In the genomic region with DNA sequence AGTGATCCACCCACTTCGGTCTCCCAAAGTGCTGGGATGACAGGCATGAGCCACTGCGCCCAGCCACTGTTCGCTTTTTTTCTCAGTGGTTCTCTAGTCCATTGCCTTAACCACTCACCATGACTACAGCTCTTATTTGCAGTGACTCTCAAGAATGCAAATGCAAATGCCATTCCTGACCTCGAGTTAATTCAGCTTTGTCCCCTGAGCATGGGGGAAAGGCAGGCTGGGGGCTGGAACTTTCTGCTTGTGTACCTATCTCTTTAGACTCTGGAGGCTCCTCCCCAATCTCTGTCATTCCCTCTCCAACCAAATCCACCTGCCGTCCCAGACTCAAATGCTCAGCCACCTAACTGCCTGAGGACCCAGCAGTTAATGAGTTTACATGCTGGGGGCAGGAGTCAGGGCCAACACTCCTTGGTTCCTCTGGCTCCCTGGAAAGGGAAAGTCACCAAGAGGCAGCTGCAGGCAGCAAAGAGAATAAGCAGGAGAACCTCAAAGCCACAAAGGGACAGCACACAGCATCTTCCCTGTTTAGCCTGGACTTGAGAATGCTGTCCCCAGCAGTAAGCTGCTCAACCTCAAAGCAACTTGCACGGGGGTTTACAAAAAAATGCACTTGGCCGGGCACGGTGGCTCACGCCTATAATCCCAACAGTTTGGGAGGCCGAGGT, we compare ENCODE assay signal across 15 cellular contexts. TPM values are rescaled to one million over a fixed set of nuclear protein-coding genes. Genes with fewer than 3 reads are reported as not detected.
DNase-seq lines count a peak whose midpoint lies in the region; TF ChIP-seq lines count a peak whose summit lies in the region.
"Had no signal": no experiment of that assay in that cellular context is flagged by ENCODE, and none has a peak within 500 bp of the region (broad histone marks: within the 10 kb centered on the region; RNA-seq: fewer than 3 reads in every experiment).

No MANE protein-coding gene starts in this region.

- POLR2A ChIA-PET in PC-9 (lab: Charles Lee; ENCODE audit: unreplicated experiment) = interaction anchor here (0.5 to 0.6 kb wide), 2 partner anchors 202 to 392 kb away, joined by 3 to 5 read pairs; partner anchors contain the start of gene POP5

- 0 out of 2 replicates have a peak overlapping the region, but pooled peaks have one; percentile 17 for H3K4me2 ChIP-seq in PC-9

- intact Hi-C loops in PC-9 (cut with micrococcal nuclease; ENCODE audit: unreplicated experiment) = loop anchor here (5.0 kb wide), 4 partner anchors 196 to 391 kb away; partner anchors contain the start of genes POP5 and UNC119B
- intact Hi-C loops in thyroid gland (cut with DNase I) = loop anchor here (5.0 kb wide), 1 partner anchor 326 kb away; no protein-coding TSS in a partner anchor

- H3K4me1 ChIP-seq in PC-9 (replicated peaks; ENCODE audit: insufficient read depth) = no peaks in the 10 kb centered on the region
- H3K4me1 ChIP-seq in thyroid gland = no peaks in the 10 kb centered on the region

- H3K36me3 ChIP-seq in PC-9 (ENCODE audit: low read depth) (no peaks in the 10 kb centered on the region), thyroid gland (no peaks in the 10 kb centered on the region)

- no peak for TF ChIP-seq POLR2A in thyroid gland (IDR thresholded peaks at IDR 0.05)

- no peaks in the 10 kb centered on the region for H3K9me3 ChIP-seq in PC-9 (ENCODE audit: insufficient read depth, low read depth)
- H3K9me3 ChIP-seq in thyroid gland = no peaks in the 10 kb centered on the region

- no peak overlapping the region for H2AFZ ChIP-seq in PC-9

- no peaks in the 10 kb centered on the region for H3F3A ChIP-seq in PC-9 (ENCODE audit: insufficient read depth, low read depth)

- no peaks in the 10 kb centered on the region for H3K79me2 ChIP-seq in PC-9 (ENCODE audit: low read depth)

- H3K4me3 ChIP-seq in PC-9 (no peak overlapping the region), thyroid gland (replicated peaks in 1 of 3) (no peak overlapping the region)

- H3K9me2 ChIP-seq in PC-9 (ENCODE audit: insufficient read depth) = no peaks in the 10 kb centered on the region

- TF ChIP-seq CTCF in PC-9 (conservative IDR thresholded peaks at IDR 0.05) (no peak), thyroid gland (IDR thresholded peaks at IDR 0.05) (no peak)

- no peaks in the 10 kb centered on the region for H4K20me1 ChIP-seq in PC-9 (ENCODE audit: insufficient read depth)

- WGBS in thyroid gland, 2 donors = 25 to 50% methylated on average over 10 of the region's 10 CpGs

- CTCF ChIA-PET in PC-9 (lab: Charles Lee) = interaction anchor here (1.1 kb wide), 1 partner anchor 392 kb away, joined by 3 read pairs; the partner anchor contains the start of gene POP5

- H3K27me3 ChIP-seq in PC-9 (ENCODE audit: insufficient read depth, low read depth) (no peaks in the 10 kb centered on the region), thyroid gland (no peaks in the 10 kb centered on the region)

- DNase-seq in NCI-H2029 (lab: John Stamatoyannopoulos, UW) (peak; percentile 4), NCI-H2029 treated with DMSO at 0.1 percent for 48 hours (lab: John Stamatoyannopoulos, UW) (no peak), PC-9 (peak; percentile 20 to 52), kidney glomerular epithelial cell (lab: John Stamatoyannopoulos, UW) (peak; percentile 48), thyroid gland (peak; percentile 68 to 72), UCSD-AML1 (lab: John Stamatoyannopoulos, UW; ENCODE audit: unreplicated experiment) (no peak), NCI-H524 treated with DMSO at 0.1 percent for 48 hours (lab: John Stamatoyannopoulos, UW) (no peak)
- no peak for DNase-seq in stimulated activated CD8-positive, alpha-beta memory T cell treated with anti-CD3 and anti-CD28 coated beads, Interleukin-4, amount 100 ng/mL, for 48 hours
- DNase-seq: activated T-cell treated with anti-CD3 and anti-CD28 coated beads, Interleukin-2, amount 50 U/mL, for 24 hours; immature natural killer cell; NCI-H1436 treated with DMSO at 0.1 percent for 48 hours; stimulated activated CD4-positive, alpha-beta T cell treated with anti-CD3 and anti-CD28 coated beads, Interleukin-1b, Interleukin-23, amount 100 ng/mL, for 48 hours; stimulated activated naive CD4-positive, alpha-beta T cell had no signal

- BruUV-seq in PC-9 (replicated peaks; lab: Mats Ljungman, UMichigan) = no TSS peak

- H3K27ac ChIP-seq in PC-9 = no peak overlapping the region
- H3K27ac ChIP-seq in thyroid gland = no peak overlapping the region
- H3K27ac ChIP-seq: epithelial cell of prostate had no signal

RNA-seq across cellular contexts. Expression of gene HNF1A, which starts 5.3 kb away (rescaled TPM):
- not detected in 2 replicates for total RNA-seq in PC-9 (2021)
- not detected for total RNA-seq in thyroid gland
- total RNA-seq: Daoy had no signal

RNA-seq across cellular contexts. Expression of gene C12orf43, which starts 43.3 kb away (rescaled TPM):
- 14.7 and 14.8 TPM in 2 replicates for total RNA-seq in PC-9 (2021)
- 10 to 100 TPM; 11.3 to 15.8 (median 13.0) TPM for total RNA-seq in thyroid gland

Comparison
In these comparisons a context has a peak if more than half of its experiments do, and no peak if none do; other contexts are left out.
1. DNase-seq: peak in NCI-H2029 (single experiment), PC-9 (2 of 2), kidney glomerular epithelial cell (single experiment) and thyroid gland (2 of 2); none in NCI-H2029 treated with DMSO at 0.1 percent for 48 hours (single experiment), UCSD-AML1 (single experiment), NCI-H524 treated with DMSO at 0.1 percent for 48 hours (single experiment) and stimulated activated CD8-positive, alpha-beta memory T cell treated with anti-CD3 and anti-CD28 coated beads, Interleukin-4, amount 100 ng/mL, for 48 hours (single experiment).